ENCODE assay signal across 8 cellular contexts in the genomic region with DNA sequence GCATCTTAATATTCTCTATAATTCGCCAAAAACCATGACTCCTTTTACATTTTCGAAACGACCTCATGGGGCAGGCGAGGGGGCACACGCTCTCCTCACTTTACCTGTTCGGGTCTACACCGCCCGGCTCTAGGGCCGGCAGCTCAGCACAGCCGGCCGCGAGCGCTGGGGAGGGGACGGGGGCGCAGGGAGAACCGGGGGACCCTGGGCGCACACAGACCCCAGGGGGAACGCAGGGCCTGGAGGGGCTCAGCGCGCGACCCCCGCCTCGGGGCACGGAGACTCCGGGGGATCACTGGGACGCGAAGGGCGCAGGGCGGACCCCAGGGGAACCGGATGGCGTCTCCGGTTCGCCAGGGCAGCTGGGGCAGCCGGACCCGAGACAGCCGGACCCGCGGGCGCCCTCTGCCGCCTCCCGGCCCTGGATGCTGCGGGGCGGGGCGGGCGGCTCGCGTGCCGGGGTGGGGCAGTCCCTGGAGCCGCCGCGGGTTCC. TPM values are rescaled to one million over a fixed set of nuclear protein-coding genes. Genes with fewer than 3 reads are reported as not detected.
DNase-seq lines count a peak whose midpoint lies in the region; ATAC-seq and TF ChIP-seq lines count a peak whose summit lies in the region.

A gene (plus strand): TSS at position 482 of the 493 bp plus-strand sequence. CDS start 22,189 bp downstream, outside the sequence.

- H3K36me3 Mint-ChIP-seq in activated CD8-positive, alpha-beta memory T cell treated with anti-CD3 and anti-CD28 coated beads, Interleukin-2, amount 10 ng/mL, durations not matched to agents 7 days and 5 days: peaks cover 10% of the 10 kb centered on the region
- peaks cover 1% of the 10 kb centered on the region for H3K36me3 Mint-ChIP-seq in nephron (ENCODE audit: low read depth)

- H3K4me3 Mint-ChIP-seq in activated CD8-positive, alpha-beta memory T cell treated with anti-CD3 and anti-CD28 coated beads, Interleukin-2, amount 10 ng/mL, durations not matched to agents 7 days and 5 days: peak within 1 kb of the TSS; percentile 75
- H3K4me3 Mint-ChIP-seq in nephron: peak within 1 kb of the TSS; percentile 68 to 78 (median 76)

- CTCF ChIA-PET in activated CD8-positive, alpha-beta memory T cell treated with anti-CD3 and anti-CD28 coated beads, Interleukin-2, amount 10 ng/mL, durations not matched to agents 7 days and 5 days (lab: Charles Lee): interaction anchor here (0.8 to 2.1 kb wide), 16 partner anchors 10 to 133 kb away, joined by 3 to 12 read pairs (median 4); no protein-coding TSS in a partner anchor

- peaks cover 13% of the 10 kb centered on the region for H3K27me3 Mint-ChIP-seq in activated CD8-positive, alpha-beta memory T cell treated with anti-CD3 and anti-CD28 coated beads, Interleukin-2, amount 10 ng/mL, durations not matched to agents 7 days and 5 days
- peaks cover 77% of the 10 kb centered on the region for H3K27me3 Mint-ChIP-seq in nephron (ENCODE audit: low read depth)

- peak; percentile 36 to 43 (median 38) for TF ChIP-seq CTCF in nephron (IDR thresholded peaks at IDR 0.05; ENCODE audit: unreplicated experiment in 3 of 3)

- H3K27ac Mint-ChIP-seq in activated CD8-positive, alpha-beta memory T cell treated with anti-CD3 and anti-CD28 coated beads, Interleukin-2, amount 10 ng/mL, durations not matched to agents 7 days and 5 days: peak within 1 kb of the TSS; percentile 78
- no peak within 1 kb of the TSS for H3K27ac Mint-ChIP-seq in nephron

- H3K4me1 Mint-ChIP-seq in activated CD8-positive, alpha-beta memory T cell treated with anti-CD3 and anti-CD28 coated beads, Interleukin-2, amount 10 ng/mL, durations not matched to agents 7 days and 5 days: peaks cover 28% of the 10 kb centered on the region
- no peaks in the 10 kb centered on the region for H3K4me1 Mint-ChIP-seq in nephron

- ATAC-seq in Right ventricle myocardium inferior (peak; percentile 81), HG02571 (IDR thresholded peaks at IDR 0.05; ENCODE audit: unreplicated experiment) (peak; percentile 34), HG03378 (IDR thresholded peaks at IDR 0.05; ENCODE audit: unreplicated experiment) (no peak)
- ATAC-seq in activated CD8-positive, alpha-beta memory T cell treated with anti-CD3 and anti-CD28 coated beads, Interleukin-2, amount 10 ng/mL, durations not matched to agents 7 days and 5 days: peak; percentile 78

- no peaks in the 10 kb centered on the region for H3K9me3 Mint-ChIP-seq in activated CD8-positive, alpha-beta memory T cell treated with anti-CD3 and anti-CD28 coated beads, Interleukin-2, amount 10 ng/mL, durations not matched to agents 7 days and 5 days (ENCODE audit: low read depth)
- H3K9me3 Mint-ChIP-seq in nephron: no peaks in the 10 kb centered on the region

- DNase-seq in Right ventricle myocardium inferior (ENCODE audit: missing footprints): no peak
- DNase-seq in cardiac septum (ENCODE audit: low spot score): no peak
- DNase-seq in NCI-H2081 treated with DMSO at 0.1 percent for 48 hours (lab: John Stamatoyannopoulos, UW): peak; percentile 40
- peak; percentile 74 for DNase-seq in activated CD8-positive, alpha-beta memory T cell treated with anti-CD3 and anti-CD28 coated beads, Interleukin-2, amount 10 ng/mL, durations not matched to agents 7 days and 5 days
- peak; percentile 50 for DNase-seq in fibroblast of peridontal ligament (ENCODE audit: extremely low read depth)

- intact Hi-C loops in Right ventricle myocardium inferior (cut with DNase I) (no loop called here), cardiac septum (cut with DNase I) (no loop called here)

RNA-seq across cellular contexts. Expression of the gene that starts here (rescaled TPM):
- 2.1 TPM for total RNA-seq in Right ventricle myocardium inferior
- 0.73 TPM for total RNA-seq in cardiac septum
- 10 to 100 TPM; 56.8 to 64.0 TPM for total RNA-seq in activated CD8-positive, alpha-beta memory T cell treated with anti-CD3 and anti-CD28 coated beads, Interleukin-2, amount 10 ng/mL, durations not matched to agents 7 days and 5 days

Comparison
In these comparisons a context has a peak if more than half of its experiments do, and no peak if none do; other contexts are left out.
1. RNA of the gene that starts here (total RNA-seq): 56.8 to 64.0 TPM in activated CD8-positive, alpha-beta memory T cell treated with anti-CD3 and anti-CD28 coated beads, Interleukin-2, amount 10 ng/mL, durations not matched to agents 7 days and 5 days; 2.1 TPM in Right ventricle myocardium inferior (single experiment) and 0.73 TPM in cardiac septum (single experiment); every median in the first group is over 10 times any median in the second.
2. DNase-seq: peak in NCI-H2081 treated with DMSO at 0.1 percent for 48 hours (single experiment), activated CD8-positive, alpha-beta memory T cell treated with anti-CD3 and anti-CD28 coated beads, Interleukin-2, amount 10 ng/mL, durations not matched to agents 7 days and 5 days (single experiment) and fibroblast of peridontal ligament (single experiment); none in Right ventricle myocardium inferior (single experiment) and cardiac septum (single experiment).